In genomic region chr3:31213869-31214486, GRCh38 we compare ENCODE assay signal across 10 cellular contexts.
DNase-seq lines count a peak whose midpoint lies in the region; ATAC-seq and TF ChIP-seq lines count a peak whose summit lies in the region.
"Had no signal": no experiment of that assay in that cellular context is flagged by ENCODE, and none has a peak within 500 bp of the region (broad histone marks: within the 10 kb centered on the region; RNA-seq: fewer than 3 reads in every experiment).

No MANE protein-coding gene starts in this region.

- peak; percentile 75 for ATAC-seq in CD4-positive, alpha-beta T cell (ENCODE audit: poor library complexity)
- ATAC-seq in GM19455 (IDR thresholded peaks at IDR 0.05; ENCODE audit: unreplicated experiment) (peak; percentile 52), HG03460 (IDR thresholded peaks at IDR 0.05; ENCODE audit: unreplicated experiment) (peak; percentile 81)
- ATAC-seq: foreskin keratinocyte had no signal

- DNase-seq in CD4-positive, alpha-beta T cell, result peak in 4 of 10 experiments; percentile 11 to 38 (median 20)
- peak; percentile 53 for DNase-seq in activated T-helper 1 cell treated with anti-CD3 and anti-CD28 coated beads, Interleukin-12 subunit alpha, Interleukin-12 subunit beta, Interleukin-2, Interleukin-4 antibody, amounts not matched to agents 30 ng/mL and 10 ng/mL and 1 ng/mL, durations not matched to agents 14 hours and 24 hours and 36 hours (ENCODE audit: low spot score)
- DNase-seq in mesothelial cell of epicardium (ENCODE audit: low spot score in 2 of 2, unreplicated experiment in 2 of 2) (no peak), COLO829 (ENCODE audit: low spot score) (no peak), BE2C (no peak), testis (no peak)
- DNase-seq: foreskin keratinocyte had no signal

- intact Hi-C loops in CD4-positive, alpha-beta T cell (cut with DNase I, micrococcal nuclease), result loop anchor here (1.0 to 10.0 kb wide), 3 partner anchors 12 to 321 kb away; partner anchors contain the start of gene STT3B (in 2 of the 2)
- intact Hi-C loops in activated T-helper 1 cell treated with anti-CD3 and anti-CD28 coated beads, Interleukin-12 subunit alpha, Interleukin-12 subunit beta, Interleukin-2, Interleukin-4 antibody, amounts not matched to agents 30 ng/mL and 10 ng/mL and 1 ng/mL, durations not matched to agents 14 hours and 24 hours and 36 hours (cut with micrococcal nuclease), result loop anchor here (1.0 to 5.0 kb wide), 8 partner anchors 12 to 317 kb away; no protein-coding TSS in a partner anchor
- intact Hi-C loops in testis (cut with DNase I; ENCODE audit: low total_unique reads), result no loop called here

- H3K27me3 Mint-ChIP-seq in CD4-positive, alpha-beta T cell, result no peaks in the 10 kb centered on the region
- H3K27me3 Mint-ChIP-seq in activated T-helper 1 cell treated with anti-CD3 and anti-CD28 coated beads, Interleukin-12 subunit alpha, Interleukin-12 subunit beta, Interleukin-2, Interleukin-4 antibody, amounts not matched to agents 30 ng/mL and 10 ng/mL and 1 ng/mL, durations not matched to agents 14 hours and 24 hours and 36 hours (ENCODE audit: insufficient read depth), result no peaks in the 10 kb centered on the region
- peaks cover 5% of the 10 kb centered on the region for H3K27me3 Mint-ChIP-seq in mesothelial cell of epicardium (ENCODE audit: low read depth)

- peaks cover 100% of the 10 kb centered on the region for H3K4me1 Mint-ChIP-seq in CD4-positive, alpha-beta T cell (ENCODE audit: low read depth)
- peaks cover 94% of the 10 kb centered on the region for H3K4me1 Mint-ChIP-seq in activated T-helper 1 cell treated with anti-CD3 and anti-CD28 coated beads, Interleukin-12 subunit alpha, Interleukin-12 subunit beta, Interleukin-2, Interleukin-4 antibody, amounts not matched to agents 30 ng/mL and 10 ng/mL and 1 ng/mL, durations not matched to agents 14 hours and 24 hours and 36 hours (ENCODE audit: low read depth)
- H3K4me1 Mint-ChIP-seq in mesothelial cell of epicardium, result peaks cover 37% of the 10 kb centered on the region

- no peak for TF ChIP-seq POLR2A in testis (IDR thresholded peaks at IDR 0.05)

- POLR2A ChIA-PET in CD4-positive, alpha-beta T cell (lab: Charles Lee), result interaction anchor here (0.6 to 7.5 kb wide), 6 partner anchors 9 to 319 kb away, joined by 3 to 104 read pairs (median 11); partner anchors contain the start of gene STT3B

- H3K27me3 ChIP-seq in CD4-positive, alpha-beta T cell (ENCODE audit: control insufficient read depth, insufficient read depth, low read length), result no peaks in the 10 kb centered on the region
- no peaks in the 10 kb centered on the region for H3K27me3 ChIP-seq in BE2C
- H3K27me3 ChIP-seq in testis, result no peaks in the 10 kb centered on the region
- H3K27me3 ChIP-seq: foreskin keratinocyte, right atrium auricular region had no signal

- H3K27ac Mint-ChIP-seq in CD4-positive, alpha-beta T cell, result peak overlapping the region; percentile 76
- peak overlapping the region; percentile 81 for H3K27ac Mint-ChIP-seq in activated T-helper 1 cell treated with anti-CD3 and anti-CD28 coated beads, Interleukin-12 subunit alpha, Interleukin-12 subunit beta, Interleukin-2, Interleukin-4 antibody, amounts not matched to agents 30 ng/mL and 10 ng/mL and 1 ng/mL, durations not matched to agents 14 hours and 24 hours and 36 hours
- no peak overlapping the region for H3K27ac Mint-ChIP-seq in mesothelial cell of epicardium

- H3K4me3 ChIP-seq in BE2C (ENCODE audit: low read depth, low read length) (no peak overlapping the region), testis (no peak overlapping the region)
- H3K4me3 ChIP-seq: right atrium auricular region had no signal

- no peak overlapping the region for H3K27ac ChIP-seq in CD4-positive, alpha-beta T cell (ENCODE audit: low read depth, low read length)
- H3K27ac ChIP-seq in testis, result no peak overlapping the region
- H3K27ac ChIP-seq: foreskin keratinocyte, right atrium auricular region had no signal

- no peaks in the 10 kb centered on the region for H3K9me3 Mint-ChIP-seq in CD4-positive, alpha-beta T cell
- peaks cover 12% of the 10 kb centered on the region for H3K9me3 Mint-ChIP-seq in activated T-helper 1 cell treated with anti-CD3 and anti-CD28 coated beads, Interleukin-12 subunit alpha, Interleukin-12 subunit beta, Interleukin-2, Interleukin-4 antibody, amounts not matched to agents 30 ng/mL and 10 ng/mL and 1 ng/mL, durations not matched to agents 14 hours and 24 hours and 36 hours
- peaks cover 6% of the 10 kb centered on the region for H3K9me3 Mint-ChIP-seq in mesothelial cell of epicardium

- WGBS in testis, 2 donors, result 85 to 86% methylated on average over 7 of the region's 7 CpGs

- H3K4me1 ChIP-seq in BE2C, result no peaks in the 10 kb centered on the region
- H3K4me1 ChIP-seq in testis, result no peaks in the 10 kb centered on the region
- H3K4me1 ChIP-seq: right atrium auricular region had no signal

- H3K4me3 Mint-ChIP-seq in CD4-positive, alpha-beta T cell, result peak overlapping the region; percentile 77
- peak overlapping the region; percentile 43 for H3K4me3 Mint-ChIP-seq in activated T-helper 1 cell treated with anti-CD3 and anti-CD28 coated beads, Interleukin-12 subunit alpha, Interleukin-12 subunit beta, Interleukin-2, Interleukin-4 antibody, amounts not matched to agents 30 ng/mL and 10 ng/mL and 1 ng/mL, durations not matched to agents 14 hours and 24 hours and 36 hours
- no peak overlapping the region for H3K4me3 Mint-ChIP-seq in mesothelial cell of epicardium

- TF ChIP-seq CTCF in CD4-positive, alpha-beta T cell (IDR thresholded peaks at IDR 0.05), result no peak
- TF ChIP-seq CTCF in mesothelial cell of epicardium (IDR thresholded peaks at IDR 0.05; ENCODE audit: unreplicated experiment), result no peak
- TF ChIP-seq CTCF in BE2C (IDR thresholded peaks at IDR 0.05; ENCODE audit: low read depth, low read length), result no peak
- TF ChIP-seq CTCF in testis (IDR thresholded peaks at IDR 0.05), result no peak

- H3K36me3 ChIP-seq in BE2C, result no peaks in the 10 kb centered on the region
- no peaks in the 10 kb centered on the region for H3K36me3 ChIP-seq in testis (ENCODE audit: low read depth, missing control alignments)
- H3K36me3 ChIP-seq: right atrium auricular region had no signal

- no peaks in the 10 kb centered on the region for H3K36me3 Mint-ChIP-seq in CD4-positive, alpha-beta T cell (ENCODE audit: low read depth)
- H3K36me3 Mint-ChIP-seq in activated T-helper 1 cell treated with anti-CD3 and anti-CD28 coated beads, Interleukin-12 subunit alpha, Interleukin-12 subunit beta, Interleukin-2, Interleukin-4 antibody, amounts not matched to agents 30 ng/mL and 10 ng/mL and 1 ng/mL, durations not matched to agents 14 hours and 24 hours and 36 hours (ENCODE audit: low read depth), result peaks cover 7% of the 10 kb centered on the region
- H3K36me3 Mint-ChIP-seq in mesothelial cell of epicardium, result no peaks in the 10 kb centered on the region

- CTCF ChIA-PET in CD4-positive, alpha-beta T cell (lab: Charles Lee), result interaction anchor here (1.0 to 1.3 kb wide), 2 partner anchors 10 to 13 kb away, joined by 3 to 4 read pairs; no protein-coding TSS in a partner anchor

- no peaks in the 10 kb centered on the region for H3K9me3 ChIP-seq in CD4-positive, alpha-beta T cell (ENCODE audit: control insufficient read depth, low read length)
- H3K9me3 ChIP-seq in BE2C (no peaks in the 10 kb centered on the region), testis (no peaks in the 10 kb centered on the region)
- H3K9me3 ChIP-seq: right atrium auricular region had no signal
